Comparison of ENCODE assay signal across 8 cellular contexts in genomic region chr13:75482820-75483079, GRCh38. TPM values are rescaled to one million over a fixed set of nuclear protein-coding genes. Genes with fewer than 3 reads are reported as not detected.
A peak's percentile ranks its signal among the peaks of the same experiment; 100 is the strongest.
DNase-seq lines count a peak whose midpoint lies in the region; ATAC-seq and TF ChIP-seq lines count a peak whose summit lies in the region.

No MANE protein-coding gene starts in this region.

- no peaks in the 10 kb centered on the region; the same call in 1 of the 2 replicates for H3K27me3 ChIP-seq in GM06990 (replicated peaks; ENCODE audit: control insufficient read depth, insufficient read depth, low read length)
- H3K27me3 ChIP-seq in SJSA1 (replicated peaks) = peaks cover 40% of the 10 kb centered on the region
- H3K27me3 ChIP-seq in esophagus muscularis mucosa = no peaks in the 10 kb centered on the region
- no peaks in the 10 kb centered on the region for H3K27me3 ChIP-seq in prostate gland (replicated peaks; ENCODE audit: insufficient read depth)

- H3K36me3 ChIP-seq in GM06990 (ENCODE audit: control insufficient read depth, insufficient read depth, low read length) = no peaks in the 10 kb centered on the region
- no peaks in the 10 kb centered on the region for H3K36me3 ChIP-seq in SJSA1
- no peaks in the 10 kb centered on the region for H3K36me3 ChIP-seq in esophagus muscularis mucosa
- H3K36me3 ChIP-seq in prostate gland = no peaks in the 10 kb centered on the region

- H3K27ac ChIP-seq in SJSA1 = no peak overlapping the region
- peak overlapping the region; percentile 70 to 83 (median 78) for H3K27ac ChIP-seq in esophagus muscularis mucosa (replicated peaks in 1 of 4)
- peak overlapping the region; percentile 79 to 85 for H3K27ac ChIP-seq in prostate gland

- H3K9me3 ChIP-seq in SJSA1 (replicated peaks) (no peaks in the 10 kb centered on the region), esophagus muscularis mucosa (no peaks in the 10 kb centered on the region), prostate gland (no peaks in the 10 kb centered on the region)

- TF ChIP-seq CTCF in GM06990 (IDR thresholded peaks at IDR 0.05; ENCODE audit: insufficient read depth, low read length, poor library complexity, severe bottlenecking) (no peak), esophagus muscularis mucosa (IDR thresholded peaks at IDR 0.05) (no peak), prostate gland (IDR thresholded peaks at IDR 0.05) (no peak)

- ATAC-seq in GM19351 (IDR thresholded peaks at IDR 0.05; ENCODE audit: unreplicated experiment) (no peak), HG03571 (IDR thresholded peaks at IDR 0.05; ENCODE audit: unreplicated experiment) (no peak)

- intact Hi-C loops in esophagus muscularis mucosa (cut with DNase I) = loop anchor here (2.0 to 5.0 kb wide), 3 partner anchors 55 to 110 kb away; partner anchors contain the start of gene COMMD6
- intact Hi-C loops in prostate gland (cut with DNase I) = no loop called here

- TF ChIP-seq POLR2A in esophagus muscularis mucosa (IDR thresholded peaks at IDR 0.05; ENCODE audit: low read depth) = no peak
- TF ChIP-seq POLR2A in prostate gland (IDR thresholded peaks at IDR 0.05) = no peak

- H3K4me3 ChIP-seq in GM06990 (replicated peaks; ENCODE audit: low read depth, low read length) (peak overlapping the region; percentile 85; the same call in 1 of the 2 replicates), SJSA1 (peak overlapping the region; percentile 45), esophagus muscularis mucosa (peak overlapping the region; percentile 79 to 94 (median 86)), prostate gland (peak overlapping the region; percentile 82 to 88)

- whole genome bisulfite sequencing in esophagus muscularis mucosa = 2% methylated on average over 1 of the region's 1 CpG
- 0% methylated on average over 1 of the region's 1 CpG for WGBS in prostate gland

- H3K4me1 ChIP-seq in SJSA1 (replicated peaks) = peaks cover 26% of the 10 kb centered on the region
- H3K4me1 ChIP-seq in esophagus muscularis mucosa = peaks cover 0 to 32% (median 23%) of the 10 kb centered on the region in 4 donors
- H3K4me1 ChIP-seq in prostate gland (replicated peaks) = no peaks in the 10 kb centered on the region

- no peak for TF ChIP-seq EP300 in esophagus muscularis mucosa (IDR thresholded peaks at IDR 0.05)

- DNase-seq in GM06990 (ENCODE audit: extremely low read depth, insufficient read length) (no peak), SJSA1 (ENCODE audit: low read depth in 1 of 2, low spot score in 2 of 2) (no peak), esophagus muscularis mucosa (ENCODE audit: extremely low spot score) (no peak), prostate gland (ENCODE audit: low spot score) (no peak), NCI-H187 treated with DMSO at 0.1 percent for 48 hours (lab: John Stamatoyannopoulos, UW) (no peak), ureter (ENCODE audit: low spot score) (no peak)

RNA-seq across cellular contexts. Expression of gene TBC1D4, which starts 0.8 kb away (rescaled TPM):
- total RNA-seq in SJSA1 (2014; rRNA removed; shearing (Covaris generic)) = 32.7 and 38.4 TPM in 2 replicates
- total RNA-seq in esophagus muscularis mucosa (10 to 100 TPM; 14.2 to 32.0 (median 20.6) TPM), prostate gland (10 to 100 TPM; 27.6 to 56.1 TPM), ureter (28.3 TPM)

RNA-seq across cellular contexts. Expression of gene COMMD6, which starts 54.9 kb away (rescaled TPM):
- total RNA-seq in SJSA1 (2014; rRNA removed; shearing (Covaris generic)) = 59.9 and 109 TPM in 2 replicates
- total RNA-seq in esophagus muscularis mucosa (100 to 1,000 TPM in 3 of 4 donors, 10 to 100 TPM in 1; 83.2 to 156 (median 109) TPM), prostate gland (100 to 1,000 TPM in 1 of 2 donors, 10 to 100 TPM in 1; 77.3 to 183 TPM), ureter (166 TPM)
